In genomic region chr11:65500262-65501004, GRCh38 we compare ENCODE assay signal across 1 cellular context.
TF ChIP-seq lines count a peak whose summit lies in the region.

No MANE protein-coding gene starts in this region.

TF ChIP-seq in K562, 482 proteins besides CTCF, POLR2A, EP300 and RAD21 (continued from another document and continues in another):
- TF ChIP-seq ATF4 (CRISPR knock-in tag; IDR thresholded peaks at IDR 0.05) (peak; percentile 19; the same call in 1 of the 2 replicates), ILF3 (IDR thresholded peaks at IDR 0.05; ENCODE audit: borderline replicate concordance) (no peak), PHB (CRISPR knock-in tag; IDR thresholded peaks at IDR 0.05) (no peak; the same call in 1 of the 2 replicates), NEUROD1 (IDR thresholded peaks at IDR 0.05; ENCODE audit: borderline replicate concordance, low read depth, low read length, partially characterized antibody) (no peak), SP1 (CRISPR knock-in tag; IDR thresholded peaks at IDR 0.05) (peak; percentile 83), HEY1 (CRISPR knock-in tag; IDR thresholded peaks at IDR 0.05; ENCODE audit: borderline replicate concordance) (no peak; the same call in 1 of the 2 replicates), ZKSCAN1 (IDR thresholded peaks at IDR 0.05; ENCODE audit: low read depth, low read length) (peak; percentile 29; the same call in 1 of the 2 replicates), ZBTB8A (IDR thresholded peaks at IDR 0.05; ENCODE audit: partially characterized antibody) (no peak), KLF6 (CRISPR knock-in tag; IDR thresholded peaks at IDR 0.05; ENCODE audit: borderline replicate concordance) (no peak), HES1 (IDR thresholded peaks at IDR 0.05; ENCODE audit: low read depth) (no peak), PBX2 (CRISPR knock-in tag; IDR thresholded peaks at IDR 0.05; ENCODE audit: low read depth) (no peak), PBX2 (tag; conservative IDR thresholded peaks at IDR 0.05; ENCODE audit: low read depth) (no peak), ZNF133 (CRISPR knock-in tag; IDR thresholded peaks at IDR 0.05) (no peak), CREB5 (CRISPR knock-in tag; IDR thresholded peaks at IDR 0.05) (no peak; the same call in 1 of the 2 replicates), RBM14 (IDR thresholded peaks at IDR 0.05; ENCODE audit: borderline replicate concordance, insufficient read depth, low read depth, low read length) (no peak), THAP7 (CRISPR knock-in tag; IDR thresholded peaks at IDR 0.05) (0 out of 2 replicates have a peak, but pooled peaks have one; percentile 51), RBBP5 (IDR thresholded peaks at IDR 0.05; ENCODE audit: borderline replicate concordance, insufficient read depth, low read length, poor library complexity, severe bottlenecking) (peak; percentile 69), ZNF407 (IDR thresholded peaks at IDR 0.05; ENCODE audit: low read depth) (0 out of 2 replicates have a peak, but pooled peaks have one; percentile 28), SAFB2 (IDR thresholded peaks at IDR 0.05; ENCODE audit: borderline replicate concordance, low read depth, low read length, severe bottlenecking) (no peak), PURB (CRISPR knock-in tag; IDR thresholded peaks at IDR 0.05; ENCODE audit: low read depth) (no peak), KDM1A (IDR thresholded peaks at IDR 0.05) (peak in 1 of 2 experiments; percentile 40; a peak in 1 of 4 replicates), CHCHD3 (CRISPR knock-in tag; IDR thresholded peaks at IDR 0.05) (no peak; the same call in 1 of the 2 replicates), ZNF75A (CRISPR knock-in tag; IDR thresholded peaks at IDR 0.05) (no peak)
- TF ChIP-seq, protein P1, sequence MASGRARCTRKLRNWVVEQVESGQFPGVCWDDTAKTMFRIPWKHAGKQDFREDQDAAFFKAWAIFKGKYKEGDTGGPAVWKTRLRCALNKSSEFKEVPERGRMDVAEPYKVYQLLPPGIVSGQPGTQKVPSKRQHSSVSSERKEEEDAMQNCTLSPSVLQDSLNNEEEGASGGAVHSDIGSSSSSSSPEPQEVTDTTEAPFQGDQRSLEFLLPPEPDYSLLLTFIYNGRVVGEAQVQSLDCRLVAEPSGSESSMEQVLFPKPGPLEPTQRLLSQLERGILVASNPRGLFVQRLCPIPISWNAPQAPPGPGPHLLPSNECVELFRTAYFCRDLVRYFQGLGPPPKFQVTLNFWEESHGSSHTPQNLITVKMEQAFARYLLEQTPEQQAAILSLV (tag; IDR thresholded peaks at IDR 0.05), result no peak
- TF ChIP-seq, protein P2, sequence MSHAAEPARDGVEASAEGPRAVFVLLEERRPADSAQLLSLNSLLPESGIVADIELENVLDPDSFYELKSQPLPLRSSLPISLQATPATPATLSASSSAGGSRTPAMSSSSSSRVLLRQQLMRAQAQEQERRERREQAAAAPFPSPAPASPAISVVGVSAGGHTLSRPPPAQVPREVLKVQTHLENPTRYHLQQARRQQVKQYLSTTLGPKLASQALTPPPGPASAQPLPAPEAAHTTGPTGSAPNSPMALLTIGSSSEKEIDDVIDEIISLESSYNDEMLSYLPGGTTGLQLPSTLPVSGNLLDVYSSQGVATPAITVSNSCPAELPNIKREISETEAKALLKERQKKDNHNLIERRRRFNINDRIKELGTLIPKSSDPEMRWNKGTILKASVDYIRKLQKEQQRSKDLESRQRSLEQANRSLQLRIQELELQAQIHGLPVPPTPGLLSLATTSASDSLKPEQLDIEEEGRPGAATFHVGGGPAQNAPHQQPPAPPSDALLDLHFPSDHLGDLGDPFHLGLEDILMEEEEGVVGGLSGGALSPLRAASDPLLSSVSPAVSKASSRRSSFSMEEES (CRISPR knock-in tag; IDR thresholded peaks at IDR 0.05), result no peak; the same call in 1 of the 2 replicates
- TF ChIP-seq, protein P3, sequence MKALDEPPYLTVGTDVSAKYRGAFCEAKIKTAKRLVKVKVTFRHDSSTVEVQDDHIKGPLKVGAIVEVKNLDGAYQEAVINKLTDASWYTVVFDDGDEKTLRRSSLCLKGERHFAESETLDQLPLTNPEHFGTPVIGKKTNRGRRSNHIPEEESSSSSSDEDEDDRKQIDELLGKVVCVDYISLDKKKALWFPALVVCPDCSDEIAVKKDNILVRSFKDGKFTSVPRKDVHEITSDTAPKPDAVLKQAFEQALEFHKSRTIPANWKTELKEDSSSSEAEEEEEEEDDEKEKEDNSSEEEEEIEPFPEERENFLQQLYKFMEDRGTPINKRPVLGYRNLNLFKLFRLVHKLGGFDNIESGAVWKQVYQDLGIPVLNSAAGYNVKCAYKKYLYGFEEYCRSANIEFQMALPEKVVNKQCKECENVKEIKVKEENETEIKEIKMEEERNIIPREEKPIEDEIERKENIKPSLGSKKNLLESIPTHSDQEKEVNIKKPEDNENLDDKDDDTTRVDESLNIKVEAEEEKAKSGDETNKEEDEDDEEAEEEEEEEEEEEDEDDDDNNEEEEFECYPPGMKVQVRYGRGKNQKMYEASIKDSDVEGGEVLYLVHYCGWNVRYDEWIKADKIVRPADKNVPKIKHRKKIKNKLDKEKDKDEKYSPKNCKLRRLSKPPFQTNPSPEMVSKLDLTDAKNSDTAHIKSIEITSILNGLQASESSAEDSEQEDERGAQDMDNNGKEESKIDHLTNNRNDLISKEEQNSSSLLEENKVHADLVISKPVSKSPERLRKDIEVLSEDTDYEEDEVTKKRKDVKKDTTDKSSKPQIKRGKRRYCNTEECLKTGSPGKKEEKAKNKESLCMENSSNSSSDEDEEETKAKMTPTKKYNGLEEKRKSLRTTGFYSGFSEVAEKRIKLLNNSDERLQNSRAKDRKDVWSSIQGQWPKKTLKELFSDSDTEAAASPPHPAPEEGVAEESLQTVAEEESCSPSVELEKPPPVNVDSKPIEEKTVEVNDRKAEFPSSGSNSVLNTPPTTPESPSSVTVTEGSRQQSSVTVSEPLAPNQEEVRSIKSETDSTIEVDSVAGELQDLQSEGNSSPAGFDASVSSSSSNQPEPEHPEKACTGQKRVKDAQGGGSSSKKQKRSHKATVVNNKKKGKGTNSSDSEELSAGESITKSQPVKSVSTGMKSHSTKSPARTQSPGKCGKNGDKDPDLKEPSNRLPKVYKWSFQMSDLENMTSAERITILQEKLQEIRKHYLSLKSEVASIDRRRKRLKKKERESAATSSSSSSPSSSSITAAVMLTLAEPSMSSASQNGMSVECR (CRISPR knock-in tag; IDR thresholded peaks at IDR 0.05), result 0 out of 2 replicates have a peak, but pooled peaks have one; percentile 5
- TF ChIP-seq, protein P4, sequence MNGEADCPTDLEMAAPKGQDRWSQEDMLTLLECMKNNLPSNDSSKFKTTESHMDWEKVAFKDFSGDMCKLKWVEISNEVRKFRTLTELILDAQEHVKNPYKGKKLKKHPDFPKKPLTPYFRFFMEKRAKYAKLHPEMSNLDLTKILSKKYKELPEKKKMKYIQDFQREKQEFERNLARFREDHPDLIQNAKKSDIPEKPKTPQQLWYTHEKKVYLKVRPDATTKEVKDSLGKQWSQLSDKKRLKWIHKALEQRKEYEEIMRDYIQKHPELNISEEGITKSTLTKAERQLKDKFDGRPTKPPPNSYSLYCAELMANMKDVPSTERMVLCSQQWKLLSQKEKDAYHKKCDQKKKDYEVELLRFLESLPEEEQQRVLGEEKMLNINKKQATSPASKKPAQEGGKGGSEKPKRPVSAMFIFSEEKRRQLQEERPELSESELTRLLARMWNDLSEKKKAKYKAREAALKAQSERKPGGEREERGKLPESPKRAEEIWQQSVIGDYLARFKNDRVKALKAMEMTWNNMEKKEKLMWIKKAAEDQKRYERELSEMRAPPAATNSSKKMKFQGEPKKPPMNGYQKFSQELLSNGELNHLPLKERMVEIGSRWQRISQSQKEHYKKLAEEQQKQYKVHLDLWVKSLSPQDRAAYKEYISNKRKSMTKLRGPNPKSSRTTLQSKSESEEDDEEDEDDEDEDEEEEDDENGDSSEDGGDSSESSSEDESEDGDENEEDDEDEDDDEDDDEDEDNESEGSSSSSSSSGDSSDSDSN (IDR thresholded peaks at IDR 0.05; ENCODE audit: borderline replicate concordance in 1 of 2, low read depth in 2 of 2, low read length in 2 of 2), result no peak
